20 cellular contexts compared by ENCODE assay signal in genomic region chr3:134362221-134362620, GRCh38. TPM values are rescaled to one million over a fixed set of nuclear protein-coding genes. Genes with fewer than 3 reads are reported as not detected.
DNase-seq lines count a peak whose midpoint lies in the region; ATAC-seq and TF ChIP-seq lines count a peak whose summit lies in the region.
"Had no signal": no experiment of that assay in that cellular context is flagged by ENCODE, and none has a peak within 500 bp of the region (broad histone marks: within the 10 kb centered on the region; RNA-seq: fewer than 3 reads in every experiment).

No MANE protein-coding gene starts in this region.

- H3K9me3 ChIP-seq in SK-N-MC (ENCODE audit: low read depth, low read length) (no peaks in the 10 kb centered on the region), right atrium auricular region (no peaks in the 10 kb centered on the region), skeletal muscle satellite cell (replicated peaks; ENCODE audit: low read length) (no peaks in the 10 kb centered on the region)

- H3K27me3 ChIP-seq in ACC112 (ENCODE audit: insufficient read depth, low read length), result no peaks in the 10 kb centered on the region
- no peaks in the 10 kb centered on the region for H3K27me3 ChIP-seq in right atrium auricular region
- no peaks in the 10 kb centered on the region for H3K27me3 ChIP-seq in skeletal muscle satellite cell (ENCODE audit: control insufficient read depth, insufficient read depth, low read length)

- H3K9ac ChIP-seq in SK-N-MC (ENCODE audit: insufficient read length) (no peak overlapping the region), skeletal muscle satellite cell (ENCODE audit: low read depth, low read length) (peak overlapping the region; percentile 85)

- peaks cover 59% of the 10 kb centered on the region for H3K36me3 ChIP-seq in ACC112 (ENCODE audit: insufficient read depth, low read length)
- peaks cover 92% of the 10 kb centered on the region for H3K36me3 ChIP-seq in SK-N-MC (ENCODE audit: insufficient read depth, low read length)
- peaks cover 94% of the 10 kb centered on the region for H3K36me3 ChIP-seq in right atrium auricular region
- H3K36me3 ChIP-seq in skeletal muscle satellite cell (ENCODE audit: insufficient read depth, low read length), result peaks cover 93% of the 10 kb centered on the region

- peaks cover 93% of the 10 kb centered on the region for H3K4me1 ChIP-seq in ACC112 (ENCODE audit: control insufficient read depth, insufficient read depth, low read length, unreplicated experiment)
- H3K4me1 ChIP-seq in right atrium auricular region, result peaks cover 3 to 100% of the 10 kb centered on the region in 2 donors
- H3K4me1 ChIP-seq in skeletal muscle satellite cell (ENCODE audit: control insufficient read depth, insufficient read depth, low read length), result peaks cover 96% of the 10 kb centered on the region

- no peak overlapping the region for H3K4me3 Mint-ChIP-seq in activated T-helper 2 cell treated with anti-CD3 and anti-CD28 coated beads, Interferon-gamma antibody, Interleukin-2, Interleukin-4, amounts not matched to agents 10 μg/mL and 5 μg/mL and 100 μg/mL, durations not matched to agents 14 hours and 24 hours and 36 hours (ENCODE audit: low read depth)
- no peak overlapping the region for H3K4me3 Mint-ChIP-seq in activated T-cell treated with anti-CD3 and anti-CD28 coated beads, Interleukin-2, amount 50 U/mL, for 72 hours
- H3K4me3 Mint-ChIP-seq: B cell; T-helper 1 cell treated with Interleukin-12 subunit alpha and Interleukin-12 subunit beta and Interleukin-4 antibody, amounts not matched to agents 30 μg/mL and 1 μg/mL, for 36 hours had no signal

- TF ChIP-seq CTCF in right atrium auricular region (IDR thresholded peaks at IDR 0.05), result no peak

- H3K27ac ChIP-seq in ACC112 (ENCODE audit: low read depth, low read length) (peak overlapping the region; percentile 84; the same call in 1 of the 2 replicates), SK-N-MC (peak overlapping the region; percentile 98), right atrium auricular region (peak overlapping the region; percentile 96 to 100)

- no peak for DNase-seq in SK-N-MC (ENCODE audit: low read depth, low spot score)
- no peak for DNase-seq in right atrium auricular region (ENCODE audit: low spot score)
- DNase-seq in SIG-M5 (lab: John Stamatoyannopoulos, UW), result no peak
- no peak for DNase-seq in NCI-H146 (lab: John Stamatoyannopoulos, UW)
- no peak for DNase-seq in activated T-helper 2 cell treated with anti-CD3 and anti-CD28 coated beads, Interferon-gamma antibody, Interleukin-2, Interleukin-4, amounts not matched to agents 10 μg/mL and 5 μg/mL and 100 μg/mL, durations not matched to agents 14 hours and 24 hours and 36 hours (ENCODE audit: low spot score)
- DNase-seq in activated T-cell treated with anti-CD3 and anti-CD28 coated beads, Interleukin-2, amount 50 U/mL, for 72 hours, result no peak
- DNase-seq: activated CD4-positive, alpha-beta T cell treated with anti-CD3 and anti-CD28 coated beads for 1 hour; activated T-cell treated with anti-CD3 and anti-CD28 coated beads, Interleukin-2, amount 50 U/mL, for 1 hour; amniotic stem cell; DMS53; effector CD8-positive, alpha-beta T cell; natural killer cell; NCI-H1436 treated with DMSO at 0.1 percent for 48 hours; NCI-H446 treated with DMSO at 0.1 percent for 48 hours; PC-3 had no signal

- H3K4me3 ChIP-seq in ACC112 (ENCODE audit: low read depth, low read length) (no peak overlapping the region), SK-N-MC (no peak overlapping the region), right atrium auricular region (no peak overlapping the region), skeletal muscle satellite cell (ENCODE audit: low read length) (no peak overlapping the region)
- H3K4me3 ChIP-seq: K562 had no signal

- no peak overlapping the region for H3K4me2 ChIP-seq in skeletal muscle satellite cell (ENCODE audit: low read length)

- intact Hi-C loops in activated T-helper 2 cell treated with anti-CD3 and anti-CD28 coated beads, Interferon-gamma antibody, Interleukin-2, Interleukin-4, amounts not matched to agents 10 μg/mL and 5 μg/mL and 100 μg/mL, durations not matched to agents 14 hours and 24 hours and 36 hours (cut with micrococcal nuclease), result no loop called here

- H3K4me1 Mint-ChIP-seq in activated T-helper 2 cell treated with anti-CD3 and anti-CD28 coated beads, Interferon-gamma antibody, Interleukin-2, Interleukin-4, amounts not matched to agents 10 μg/mL and 5 μg/mL and 100 μg/mL, durations not matched to agents 14 hours and 24 hours and 36 hours (ENCODE audit: low read depth), result peaks cover 11% of the 10 kb centered on the region
- peaks cover 19% of the 10 kb centered on the region for H3K4me1 Mint-ChIP-seq in activated T-cell treated with anti-CD3 and anti-CD28 coated beads, Interleukin-2, amount 50 U/mL, for 72 hours (ENCODE audit: low read depth)

- H3K79me2 ChIP-seq in ACC112 (ENCODE audit: control insufficient read depth, insufficient read depth, low read length, unreplicated experiment), result peaks cover 31% of the 10 kb centered on the region

- H3K27me3 Mint-ChIP-seq in activated T-helper 2 cell treated with anti-CD3 and anti-CD28 coated beads, Interferon-gamma antibody, Interleukin-2, Interleukin-4, amounts not matched to agents 10 μg/mL and 5 μg/mL and 100 μg/mL, durations not matched to agents 14 hours and 24 hours and 36 hours (ENCODE audit: low read depth), result peaks cover 23% of the 10 kb centered on the region
- H3K27me3 Mint-ChIP-seq in activated T-cell treated with anti-CD3 and anti-CD28 coated beads, Interleukin-2, amount 50 U/mL, for 72 hours (ENCODE audit: low read depth), result peaks cover 20% of the 10 kb centered on the region

- H3K36me3 Mint-ChIP-seq in activated T-helper 2 cell treated with anti-CD3 and anti-CD28 coated beads, Interferon-gamma antibody, Interleukin-2, Interleukin-4, amounts not matched to agents 10 μg/mL and 5 μg/mL and 100 μg/mL, durations not matched to agents 14 hours and 24 hours and 36 hours (ENCODE audit: low read depth), result no peaks in the 10 kb centered on the region
- H3K36me3 Mint-ChIP-seq in activated T-cell treated with anti-CD3 and anti-CD28 coated beads, Interleukin-2, amount 50 U/mL, for 72 hours (ENCODE audit: insufficient read depth in 2 of 2), result no peaks in the 10 kb centered on the region
- H3K36me3 Mint-ChIP-seq: natural killer cell had no signal

- no peak overlapping the region for H3K27ac Mint-ChIP-seq in activated T-helper 2 cell treated with anti-CD3 and anti-CD28 coated beads, Interferon-gamma antibody, Interleukin-2, Interleukin-4, amounts not matched to agents 10 μg/mL and 5 μg/mL and 100 μg/mL, durations not matched to agents 14 hours and 24 hours and 36 hours
- no peak overlapping the region for H3K27ac Mint-ChIP-seq in activated T-cell treated with anti-CD3 and anti-CD28 coated beads, Interleukin-2, amount 50 U/mL, for 72 hours
- H3K27ac Mint-ChIP-seq: B cell; natural killer cell; T-helper 1 cell treated with Interleukin-12 subunit alpha and Interleukin-12 subunit beta and Interleukin-4 antibody, amounts not matched to agents 30 μg/mL and 1 μg/mL, for 36 hours had no signal

- ATAC-seq in activated T-cell treated with anti-CD3 and anti-CD28 coated beads, Interleukin-2, amount 50 U/mL, for 72 hours (replicated peaks in 1 of 2), result no peak
- ATAC-seq: K562, natural killer cell, PC-3 had no signal

- no peaks in the 10 kb centered on the region for H3K9me3 Mint-ChIP-seq in activated T-helper 2 cell treated with anti-CD3 and anti-CD28 coated beads, Interferon-gamma antibody, Interleukin-2, Interleukin-4, amounts not matched to agents 10 μg/mL and 5 μg/mL and 100 μg/mL, durations not matched to agents 14 hours and 24 hours and 36 hours
- H3K9me3 Mint-ChIP-seq in activated T-cell treated with anti-CD3 and anti-CD28 coated beads, Interleukin-2, amount 50 U/mL, for 72 hours, result no peaks in the 10 kb centered on the region
- H3K9me3 Mint-ChIP-seq: natural killer cell; T-helper 1 cell treated with Interleukin-12 subunit alpha and Interleukin-12 subunit beta and Interleukin-4 antibody, amounts not matched to agents 30 μg/mL and 1 μg/mL, for 36 hours had no signal

- H2AFZ ChIP-seq in ACC112 (ENCODE audit: low read length, unreplicated experiment), result no peak overlapping the region

RNA-seq across cellular contexts. Expression of gene AMOTL2, which starts 12.0 kb away (rescaled TPM):
- total RNA-seq in right atrium auricular region, result 100 to 1,000 TPM in 1 of 2 donors, 10 to 100 TPM in 1; 62.3 to 119 TPM
- 40.8 and 77.5 TPM in 2 replicates for total RNA-seq in skeletal muscle satellite cell (2012; rRNA removed)
- total RNA-seq in activated T-helper 2 cell treated with anti-CD3 and anti-CD28 coated beads, Interferon-gamma antibody, Interleukin-2, Interleukin-4, amounts not matched to agents 10 μg/mL and 5 μg/mL and 100 μg/mL, durations not matched to agents 14 hours and 24 hours and 36 hours, result not detected in 2 replicates
- under 1 TPM in 1 of 2 donors, not detected in 1; 0.07 TPM for total RNA-seq in activated T-cell treated with anti-CD3 and anti-CD28 coated beads, Interleukin-2, amount 50 U/mL, for 72 hours
- total RNA-seq: B cell, natural killer cell had no signal

Comparison
In these comparisons a context has a peak if more than half of its experiments do, and no peak if none do; other contexts are left out.
1. RNA of gene AMOTL2, which starts 12.0 kb away (total RNA-seq): 62.3 to 119 TPM in right atrium auricular region; 0.07 TPM in activated T-cell treated with anti-CD3 and anti-CD28 coated beads, Interleukin-2, amount 50 U/mL, for 72 hours and not detected in activated T-helper 2 cell treated with anti-CD3 and anti-CD28 coated beads, Interferon-gamma antibody, Interleukin-2, Interleukin-4, amounts not matched to agents 10 μg/mL and 5 μg/mL and 100 μg/mL, durations not matched to agents 14 hours and 24 hours and 36 hours; every median in the first group is over 10 times any median in the second.
2. Peak in every context shown above with its lines, with median percentiles within 50 percentile points of each other: H3K27ac ChIP-seq.